ENCODE assay signal across 8 cellular contexts in the genomic region with DNA sequence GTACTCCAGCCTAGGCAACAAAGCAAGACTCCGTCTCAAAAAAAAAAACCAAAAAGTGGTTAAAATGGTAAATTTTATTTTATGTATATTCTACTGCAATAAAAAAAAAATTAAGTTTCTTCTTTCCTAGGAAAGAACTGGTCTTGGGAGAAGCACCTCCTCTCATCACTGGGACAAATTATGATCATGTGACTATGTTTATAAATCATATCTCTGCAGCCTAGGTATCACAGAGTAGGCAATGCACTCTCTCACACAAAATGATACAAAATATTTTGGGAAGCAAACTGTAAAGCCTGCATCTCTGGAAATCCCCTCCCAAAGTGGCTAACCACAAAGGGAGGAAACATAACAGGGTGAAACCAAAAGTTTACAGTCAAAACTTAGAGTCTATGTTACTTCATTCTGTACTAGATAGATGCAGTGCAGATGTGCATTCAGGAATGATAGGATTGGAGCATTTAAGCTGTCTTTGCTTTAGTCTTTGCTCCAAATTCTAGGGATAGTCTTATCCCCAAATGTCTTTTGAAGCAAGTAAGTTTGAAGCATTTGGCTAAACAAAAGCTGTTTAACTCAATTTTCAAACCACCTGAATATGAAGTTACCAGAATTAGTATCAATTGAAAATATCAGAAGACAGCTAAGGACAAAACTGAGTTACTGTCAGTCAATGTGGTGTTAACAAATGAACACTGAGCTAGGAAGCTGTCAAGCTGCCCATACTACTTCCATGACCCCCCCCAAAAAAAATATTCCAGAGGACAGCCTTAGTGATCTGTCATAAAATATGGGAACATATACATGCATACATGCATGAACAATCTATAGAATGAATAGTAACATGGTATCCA. TPM values are rescaled to one million over a fixed set of nuclear protein-coding genes. Genes with fewer than 3 reads are reported as not detected.
DNase-seq lines count a peak whose midpoint lies in the region; ATAC-seq and TF ChIP-seq lines count a peak whose summit lies in the region.

No MANE protein-coding gene starts in this region.

- H3K9me3 Mint-ChIP-seq in central memory CD8-positive, alpha-beta T cell: no peaks in the 10 kb centered on the region

- no peak overlapping the region for H2AFZ ChIP-seq in SK-N-SH (ENCODE audit: low read depth)

- TF ChIP-seq EP300 in SK-N-SH (IDR thresholded peaks at IDR 0.05; ENCODE audit: borderline replicate concordance in 1 of 2, low read depth in 1 of 2, low read length in 1 of 2): no peak

- no peaks in the 10 kb centered on the region for H3K9me3 ChIP-seq in SK-N-SH

- no peaks in the 10 kb centered on the region; the same call in 1 of the 2 replicates for H3K79me2 ChIP-seq in SK-N-SH (ENCODE audit: insufficient read depth)

- H3K4me2 ChIP-seq in SK-N-SH: no peak overlapping the region

- H3K4me3 ChIP-seq in GM06990 (replicated peaks; ENCODE audit: low read depth, low read length) (no peak overlapping the region; the same call in 1 of the 2 replicates), SK-N-SH (ENCODE audit: low read depth in 2 of 2, low read length in 1 of 2) (no peak overlapping the region)

- H3K9ac ChIP-seq in SK-N-SH: no peak overlapping the region

- no peak for TF ChIP-seq CTCF in GM06990 (IDR thresholded peaks at IDR 0.05; ENCODE audit: insufficient read depth, low read length, poor library complexity, severe bottlenecking)
- TF ChIP-seq CTCF in SK-N-SH (IDR thresholded peaks at IDR 0.05): no peak

- H3K27me3 Mint-ChIP-seq in central memory CD8-positive, alpha-beta T cell: no peaks in the 10 kb centered on the region

- no peaks in the 10 kb centered on the region for H3F3A ChIP-seq in SK-N-SH (replicated peaks; ENCODE audit: insufficient read depth)

- DNase-seq in GM06990 (ENCODE audit: extremely low read depth, insufficient read length) (peak; percentile 53), SK-N-SH (no peak), cerebellum (ENCODE audit: low spot score) (no peak), G401 (ENCODE audit: low spot score) (no peak)
- DNase-seq in central memory CD8-positive, alpha-beta T cell (ENCODE audit: low spot score in 2 of 2): no peak

- H4K20me1 ChIP-seq in SK-N-SH (ENCODE audit: insufficient read depth): no peaks in the 10 kb centered on the region

- H3K9me2 ChIP-seq in SK-N-SH: no peaks in the 10 kb centered on the region

- CTCF ChIA-PET in SK-N-SH (lab: Yijun Ruan, JAX): interaction anchor here (1.0 to 1.2 kb wide), 2 partner anchors 118 to 121 kb away, joined by 3 read pairs; no protein-coding TSS in a partner anchor

- H3K4me1 ChIP-seq in SK-N-SH (ENCODE audit: control insufficient read depth in 1 of 2, insufficient read depth in 2 of 2, low read depth in 1 of 2, low read length in 1 of 2): no peaks in the 10 kb centered on the region

- no peak overlapping the region for H3K27ac ChIP-seq in SK-N-SH (ENCODE audit: low read depth in 2 of 2, low read length in 1 of 2)

- ATAC-seq in GM21390 (IDR thresholded peaks at IDR 0.05; ENCODE audit: unreplicated experiment) (peak; percentile 73), HG03558 (IDR thresholded peaks at IDR 0.05; ENCODE audit: extremely low read depth, unreplicated experiment) (peak; percentile 79), HG02970 (IDR thresholded peaks at IDR 0.05; ENCODE audit: low FRiP score, unreplicated experiment) (no peak)
- peak; percentile 43 for ATAC-seq in central memory CD8-positive, alpha-beta T cell (replicated peaks; ENCODE audit: extremely low read depth, poor library complexity, severe bottlenecking)

- in situ Hi-C loops in G401 (cut with HindIII; ENCODE audit: low sequenced_read_pairs): no loop called here

- POLR2A ChIA-PET in SK-N-SH (lab: Yijun Ruan, JAX): no interaction called here

- H3K36me3 ChIP-seq in GM06990 (ENCODE audit: control insufficient read depth, insufficient read depth, low read length) (no peaks in the 10 kb centered on the region), SK-N-SH (replicated peaks in 1 of 2; ENCODE audit: control insufficient read depth in 1 of 2, insufficient read depth in 2 of 2, low read length in 1 of 2) (no peaks in the 10 kb centered on the region)

- TF ChIP-seq RAD21 in SK-N-SH (IDR thresholded peaks at IDR 0.05; ENCODE audit: low read length): no peak

- peaks cover 39% of the 10 kb centered on the region for H3K4me1 Mint-ChIP-seq in central memory CD8-positive, alpha-beta T cell

- H3K27me3 ChIP-seq in GM06990 (replicated peaks; ENCODE audit: control insufficient read depth, insufficient read depth, low read length) (no peaks in the 10 kb centered on the region), SK-N-SH (ENCODE audit: insufficient read depth) (no peaks in the 10 kb centered on the region)

- H3K27ac Mint-ChIP-seq in central memory CD8-positive, alpha-beta T cell (ENCODE audit: low read depth): no peak overlapping the region

- 100% methylated on average over 1 of the region's 1 CpG for WGBS in SK-N-SH (ENCODE audit: low lambda C conversion rate)

- H3K36me3 Mint-ChIP-seq in central memory CD8-positive, alpha-beta T cell (ENCODE audit: insufficient read depth): peaks cover 2% of the 10 kb centered on the region

- H3K4me3 Mint-ChIP-seq in central memory CD8-positive, alpha-beta T cell: no peak overlapping the region

TF ChIP-seq in SK-N-SH, 30 proteins besides CTCF, POLR2A, EP300 and RAD21:
- TF ChIP-seq RXRA (IDR thresholded peaks at IDR 0.05; ENCODE audit: borderline replicate concordance, low read depth) (no peak), GATA2 (CRISPR knock-in tag; IDR thresholded peaks at IDR 0.05) (no peak), FOSL2 (IDR thresholded peaks at IDR 0.05; ENCODE audit: borderline replicate concordance, low read depth) (no peak), NFIC (IDR thresholded peaks at IDR 0.05; ENCODE audit: borderline replicate concordance) (no peak), MEF2A (IDR thresholded peaks at IDR 0.05; ENCODE audit: borderline replicate concordance, low read depth) (no peak), POLR2AphosphoS5 (IDR thresholded peaks at IDR 0.05; ENCODE audit: low read depth, low read length) (no peak), TCF12 (IDR thresholded peaks at IDR 0.05) (no peak), GABPA (IDR thresholded peaks at IDR 0.05; ENCODE audit: low read depth) (no peak), SMC3 (IDR thresholded peaks at IDR 0.05; ENCODE audit: low read depth, low read length) (no peak), ELF1 (IDR thresholded peaks at IDR 0.05) (no peak), EZH2phosphoT487 (IDR thresholded peaks at IDR 0.05; ENCODE audit: borderline replicate concordance, low read depth) (no peak), CHD2 (IDR thresholded peaks at IDR 0.05; ENCODE audit: low read length, partially characterized antibody) (no peak)
- TF ChIP-seq, protein P1, sequence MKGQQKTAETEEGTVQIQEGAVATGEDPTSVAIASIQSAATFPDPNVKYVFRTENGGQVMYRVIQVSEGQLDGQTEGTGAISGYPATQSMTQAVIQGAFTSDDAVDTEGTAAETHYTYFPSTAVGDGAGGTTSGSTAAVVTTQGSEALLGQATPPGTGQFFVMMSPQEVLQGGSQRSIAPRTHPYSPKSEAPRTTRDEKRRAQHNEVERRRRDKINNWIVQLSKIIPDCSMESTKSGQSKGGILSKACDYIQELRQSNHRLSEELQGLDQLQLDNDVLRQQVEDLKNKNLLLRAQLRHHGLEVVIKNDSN (IDR thresholded peaks at IDR 0.05; ENCODE audit: borderline replicate concordance, low read depth): no peak
- TF ChIP-seq, protein P2, sequence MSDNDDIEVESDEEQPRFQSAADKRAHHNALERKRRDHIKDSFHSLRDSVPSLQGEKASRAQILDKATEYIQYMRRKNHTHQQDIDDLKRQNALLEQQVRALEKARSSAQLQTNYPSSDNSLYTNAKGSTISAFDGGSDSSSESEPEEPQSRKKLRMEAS (IDR thresholded peaks at IDR 0.05; ENCODE audit: low read depth): no peak
- TF ChIP-seq, protein P3, sequence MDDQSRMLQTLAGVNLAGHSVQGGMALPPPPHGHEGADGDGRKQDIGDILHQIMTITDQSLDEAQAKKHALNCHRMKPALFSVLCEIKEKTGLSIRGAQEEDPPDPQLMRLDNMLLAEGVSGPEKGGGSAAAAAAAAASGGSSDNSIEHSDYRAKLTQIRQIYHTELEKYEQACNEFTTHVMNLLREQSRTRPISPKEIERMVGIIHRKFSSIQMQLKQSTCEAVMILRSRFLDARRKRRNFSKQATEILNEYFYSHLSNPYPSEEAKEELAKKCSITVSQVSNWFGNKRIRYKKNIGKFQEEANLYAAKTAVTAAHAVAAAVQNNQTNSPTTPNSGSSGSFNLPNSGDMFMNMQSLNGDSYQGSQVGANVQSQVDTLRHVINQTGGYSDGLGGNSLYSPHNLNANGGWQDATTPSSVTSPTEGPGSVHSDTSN (IDR thresholded peaks at IDR 0.05): no peak
- TF ChIP-seq, protein P4, sequence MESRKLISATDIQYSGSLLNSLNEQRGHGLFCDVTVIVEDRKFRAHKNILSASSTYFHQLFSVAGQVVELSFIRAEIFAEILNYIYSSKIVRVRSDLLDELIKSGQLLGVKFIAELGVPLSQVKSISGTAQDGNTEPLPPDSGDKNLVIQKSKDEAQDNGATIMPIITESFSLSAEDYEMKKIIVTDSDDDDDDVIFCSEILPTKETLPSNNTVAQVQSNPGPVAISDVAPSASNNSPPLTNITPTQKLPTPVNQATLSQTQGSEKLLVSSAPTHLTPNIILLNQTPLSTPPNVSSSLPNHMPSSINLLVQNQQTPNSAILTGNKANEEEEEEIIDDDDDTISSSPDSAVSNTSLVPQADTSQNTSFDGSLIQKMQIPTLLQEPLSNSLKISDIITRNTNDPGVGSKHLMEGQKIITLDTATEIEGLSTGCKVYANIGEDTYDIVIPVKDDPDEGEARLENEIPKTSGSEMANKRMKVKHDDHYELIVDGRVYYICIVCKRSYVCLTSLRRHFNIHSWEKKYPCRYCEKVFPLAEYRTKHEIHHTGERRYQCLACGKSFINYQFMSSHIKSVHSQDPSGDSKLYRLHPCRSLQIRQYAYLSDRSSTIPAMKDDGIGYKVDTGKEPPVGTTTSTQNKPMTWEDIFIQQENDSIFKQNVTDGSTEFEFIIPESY (IDR thresholded peaks at IDR 0.05; ENCODE audit: borderline replicate concordance, low read depth): no peak

RNA-seq across cellular contexts. Expression of a gene that starts 21.1 kb away (rescaled TPM):
- polyA plus RNA-seq in SK-N-SH (2012; rRNA removed): 6.6 and 10.0 TPM in 2 replicates
- 9.1 and 10.1 TPM in 2 replicates for polyA plus RNA-seq in SK-N-SH (2012; cell fraction: cytosol; rRNA removed)
- polyA plus RNA-seq in SK-N-SH (2012; cell fraction: nucleus; rRNA removed): 6.4 and 16.0 TPM in 2 replicates
- total RNA-seq in cerebellum: 31.1 TPM
- 9.8 and 10.8 TPM in 2 replicates for total RNA-seq in G401 (2014; rRNA removed; shearing (Covaris generic))

RNA-seq across cellular contexts. Expression of a gene that starts 21.3 kb away (rescaled TPM):
- 8.9 and 17.5 TPM in 2 replicates for polyA plus RNA-seq in SK-N-SH (2012; rRNA removed)
- polyA plus RNA-seq in SK-N-SH (2012; cell fraction: cytosol; rRNA removed): 5.1 and 5.2 TPM in 2 replicates
- polyA plus RNA-seq in SK-N-SH (2012; cell fraction: nucleus; rRNA removed): 34.0 and 60.6 TPM in 2 replicates
- total RNA-seq in cerebellum: 0.45 TPM
- 0.07 and 0.37 TPM in 2 replicates for total RNA-seq in G401 (2014; rRNA removed; shearing (Covaris generic))
